ENCODE assay signal across 4 cellular contexts in the genomic region with DNA sequence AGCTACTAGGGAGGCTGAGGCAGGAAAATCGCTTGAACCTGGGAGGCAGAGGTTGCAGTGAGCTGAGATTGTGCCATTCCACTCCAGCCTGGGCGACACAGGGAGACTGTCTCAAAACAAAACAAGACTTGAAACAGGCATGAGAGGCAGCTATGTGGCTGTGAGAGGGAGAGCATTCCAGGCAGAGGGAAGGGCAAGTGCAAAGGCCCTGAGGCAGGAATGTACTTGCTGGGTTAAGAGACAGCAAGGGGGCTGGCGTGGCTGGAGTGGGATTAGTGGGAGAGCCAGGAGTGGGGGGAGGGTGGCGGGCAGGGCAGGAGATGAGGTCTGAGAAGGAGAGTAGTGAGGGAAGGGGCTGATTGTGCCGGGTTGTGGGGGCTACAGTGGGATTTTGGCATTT.
A peak's percentile ranks its signal among the peaks of the same experiment; 100 is the strongest.
TF ChIP-seq lines count a peak whose summit lies in the region.

No MANE protein-coding gene starts in this region.

TF ChIP-seq in SK-N-SH, 30 proteins besides CTCF, POLR2A, EP300 and RAD21 (continues in another document):
- TF ChIP-seq TAF1 (IDR thresholded peaks at IDR 0.05; ENCODE audit: borderline replicate concordance, low read depth, low read length) (no peak), FOXJ3 (CRISPR knock-in tag; IDR thresholded peaks at IDR 0.05) (no peak), POLR2AphosphoS5 (IDR thresholded peaks at IDR 0.05; ENCODE audit: low read depth, low read length) (no peak), NFIC (IDR thresholded peaks at IDR 0.05; ENCODE audit: borderline replicate concordance) (no peak), ELF1 (IDR thresholded peaks at IDR 0.05) (no peak), CHD2 (IDR thresholded peaks at IDR 0.05; ENCODE audit: low read length, partially characterized antibody) (no peak)
- TF ChIP-seq, protein P1, sequence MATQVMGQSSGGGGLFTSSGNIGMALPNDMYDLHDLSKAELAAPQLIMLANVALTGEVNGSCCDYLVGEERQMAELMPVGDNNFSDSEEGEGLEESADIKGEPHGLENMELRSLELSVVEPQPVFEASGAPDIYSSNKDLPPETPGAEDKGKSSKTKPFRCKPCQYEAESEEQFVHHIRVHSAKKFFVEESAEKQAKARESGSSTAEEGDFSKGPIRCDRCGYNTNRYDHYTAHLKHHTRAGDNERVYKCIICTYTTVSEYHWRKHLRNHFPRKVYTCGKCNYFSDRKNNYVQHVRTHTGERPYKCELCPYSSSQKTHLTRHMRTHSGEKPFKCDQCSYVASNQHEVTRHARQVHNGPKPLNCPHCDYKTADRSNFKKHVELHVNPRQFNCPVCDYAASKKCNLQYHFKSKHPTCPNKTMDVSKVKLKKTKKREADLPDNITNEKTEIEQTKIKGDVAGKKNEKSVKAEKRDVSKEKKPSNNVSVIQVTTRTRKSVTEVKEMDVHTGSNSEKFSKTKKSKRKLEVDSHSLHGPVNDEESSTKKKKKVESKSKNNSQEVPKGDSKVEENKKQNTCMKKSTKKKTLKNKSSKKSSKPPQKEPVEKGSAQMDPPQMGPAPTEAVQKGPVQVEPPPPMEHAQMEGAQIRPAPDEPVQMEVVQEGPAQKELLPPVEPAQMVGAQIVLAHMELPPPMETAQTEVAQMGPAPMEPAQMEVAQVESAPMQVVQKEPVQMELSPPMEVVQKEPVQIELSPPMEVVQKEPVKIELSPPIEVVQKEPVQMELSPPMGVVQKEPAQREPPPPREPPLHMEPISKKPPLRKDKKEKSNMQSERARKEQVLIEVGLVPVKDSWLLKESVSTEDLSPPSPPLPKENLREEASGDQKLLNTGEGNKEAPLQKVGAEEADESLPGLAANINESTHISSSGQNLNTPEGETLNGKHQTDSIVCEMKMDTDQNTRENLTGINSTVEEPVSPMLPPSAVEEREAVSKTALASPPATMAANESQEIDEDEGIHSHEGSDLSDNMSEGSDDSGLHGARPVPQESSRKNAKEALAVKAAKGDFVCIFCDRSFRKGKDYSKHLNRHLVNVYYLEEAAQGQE (IDR thresholded peaks at IDR 0.05; ENCODE audit: low read depth, low read length), result no peak
- TF ChIP-seq, protein P2, sequence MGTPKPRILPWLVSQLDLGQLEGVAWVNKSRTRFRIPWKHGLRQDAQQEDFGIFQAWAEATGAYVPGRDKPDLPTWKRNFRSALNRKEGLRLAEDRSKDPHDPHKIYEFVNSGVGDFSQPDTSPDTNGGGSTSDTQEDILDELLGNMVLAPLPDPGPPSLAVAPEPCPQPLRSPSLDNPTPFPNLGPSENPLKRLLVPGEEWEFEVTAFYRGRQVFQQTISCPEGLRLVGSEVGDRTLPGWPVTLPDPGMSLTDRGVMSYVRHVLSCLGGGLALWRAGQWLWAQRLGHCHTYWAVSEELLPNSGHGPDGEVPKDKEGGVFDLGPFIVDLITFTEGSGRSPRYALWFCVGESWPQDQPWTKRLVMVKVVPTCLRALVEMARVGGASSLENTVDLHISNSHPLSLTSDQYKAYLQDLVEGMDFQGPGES (IDR thresholded peaks at IDR 0.05; ENCODE audit: low read depth, low read length), result no peak

TF ChIP-seq in SK-N-SH treated with all-trans-retinoic acid at 6 μM for 48 hours, 23 proteins besides CTCF, POLR2A, EP300 and RAD21:
- TF ChIP-seq, protein P3, sequence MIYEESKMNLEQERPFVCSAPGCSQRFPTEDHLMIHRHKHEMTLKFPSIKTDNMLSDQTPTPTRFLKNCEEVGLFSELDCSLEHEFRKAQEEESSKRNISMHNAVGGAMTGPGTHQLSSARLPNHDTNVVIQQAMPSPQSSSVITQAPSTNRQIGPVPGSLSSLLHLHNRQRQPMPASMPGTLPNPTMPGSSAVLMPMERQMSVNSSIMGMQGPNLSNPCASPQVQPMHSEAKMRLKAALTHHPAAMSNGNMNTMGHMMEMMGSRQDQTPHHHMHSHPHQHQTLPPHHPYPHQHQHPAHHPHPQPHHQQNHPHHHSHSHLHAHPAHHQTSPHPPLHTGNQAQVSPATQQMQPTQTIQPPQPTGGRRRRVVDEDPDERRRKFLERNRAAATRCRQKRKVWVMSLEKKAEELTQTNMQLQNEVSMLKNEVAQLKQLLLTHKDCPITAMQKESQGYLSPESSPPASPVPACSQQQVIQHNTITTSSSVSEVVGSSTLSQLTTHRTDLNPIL (CRISPR knock-in tag; IDR thresholded peaks at IDR 0.05; ENCODE audit: low read depth), result no peak
- TF ChIP-seq BACH2 (CRISPR knock-in tag; IDR thresholded peaks at IDR 0.05; ENCODE audit: borderline replicate concordance) (no peak), GLIS3 (CRISPR knock-in tag; IDR thresholded peaks at IDR 0.05) (no peak), TCF4 (CRISPR knock-in tag; IDR thresholded peaks at IDR 0.05; ENCODE audit: borderline replicate concordance) (no peak), OSR1 (CRISPR knock-in tag; IDR thresholded peaks at IDR 0.05) (no peak), TOX (CRISPR knock-in tag; IDR thresholded peaks at IDR 0.05; ENCODE audit: borderline replicate concordance) (no peak), ZFP3 (CRISPR knock-in tag; IDR thresholded peaks at IDR 0.05) (no peak), ZNF565 (CRISPR knock-in tag; conservative IDR thresholded peaks at IDR 0.05; ENCODE audit: low read depth) (no peak), SNAI2 (CRISPR knock-in tag; IDR thresholded peaks at IDR 0.05) (no peak), RARB (CRISPR knock-in tag; IDR thresholded peaks at IDR 0.05) (no peak), ISL1 (CRISPR knock-in tag; IDR thresholded peaks at IDR 0.05) (no peak), ESRRG (CRISPR knock-in tag; IDR thresholded peaks at IDR 0.05) (no peak), CSDC2 (CRISPR knock-in tag; IDR thresholded peaks at IDR 0.05) (no peak), ZNF8 (CRISPR knock-in tag; IDR thresholded peaks at IDR 0.05) (no peak)
- TF ChIP-seq, protein P4, sequence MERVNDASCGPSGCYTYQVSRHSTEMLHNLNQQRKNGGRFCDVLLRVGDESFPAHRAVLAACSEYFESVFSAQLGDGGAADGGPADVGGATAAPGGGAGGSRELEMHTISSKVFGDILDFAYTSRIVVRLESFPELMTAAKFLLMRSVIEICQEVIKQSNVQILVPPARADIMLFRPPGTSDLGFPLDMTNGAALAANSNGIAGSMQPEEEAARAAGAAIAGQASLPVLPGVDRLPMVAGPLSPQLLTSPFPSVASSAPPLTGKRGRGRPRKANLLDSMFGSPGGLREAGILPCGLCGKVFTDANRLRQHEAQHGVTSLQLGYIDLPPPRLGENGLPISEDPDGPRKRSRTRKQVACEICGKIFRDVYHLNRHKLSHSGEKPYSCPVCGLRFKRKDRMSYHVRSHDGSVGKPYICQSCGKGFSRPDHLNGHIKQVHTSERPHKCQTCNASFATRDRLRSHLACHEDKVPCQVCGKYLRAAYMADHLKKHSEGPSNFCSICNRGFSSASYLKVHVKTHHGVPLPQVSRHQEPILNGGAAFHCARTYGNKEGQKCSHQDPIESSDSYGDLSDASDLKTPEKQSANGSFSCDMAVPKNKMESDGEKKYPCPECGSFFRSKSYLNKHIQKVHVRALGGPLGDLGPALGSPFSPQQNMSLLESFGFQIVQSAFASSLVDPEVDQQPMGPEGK (CRISPR knock-in tag; IDR thresholded peaks at IDR 0.05; ENCODE audit: borderline replicate concordance), result no peak

TF ChIP-seq in HEK293, 187 proteins besides CTCF, POLR2A, EP300 and RAD21:
- TF ChIP-seq ZNF623 (tag by site-specific recombination; IDR thresholded peaks at IDR 0.05) (peak; percentile 98), ZNF549 (tag by site-specific recombination; IDR thresholded peaks at IDR 0.05) (no peak)
- TF ChIP-seq, protein P5, sequence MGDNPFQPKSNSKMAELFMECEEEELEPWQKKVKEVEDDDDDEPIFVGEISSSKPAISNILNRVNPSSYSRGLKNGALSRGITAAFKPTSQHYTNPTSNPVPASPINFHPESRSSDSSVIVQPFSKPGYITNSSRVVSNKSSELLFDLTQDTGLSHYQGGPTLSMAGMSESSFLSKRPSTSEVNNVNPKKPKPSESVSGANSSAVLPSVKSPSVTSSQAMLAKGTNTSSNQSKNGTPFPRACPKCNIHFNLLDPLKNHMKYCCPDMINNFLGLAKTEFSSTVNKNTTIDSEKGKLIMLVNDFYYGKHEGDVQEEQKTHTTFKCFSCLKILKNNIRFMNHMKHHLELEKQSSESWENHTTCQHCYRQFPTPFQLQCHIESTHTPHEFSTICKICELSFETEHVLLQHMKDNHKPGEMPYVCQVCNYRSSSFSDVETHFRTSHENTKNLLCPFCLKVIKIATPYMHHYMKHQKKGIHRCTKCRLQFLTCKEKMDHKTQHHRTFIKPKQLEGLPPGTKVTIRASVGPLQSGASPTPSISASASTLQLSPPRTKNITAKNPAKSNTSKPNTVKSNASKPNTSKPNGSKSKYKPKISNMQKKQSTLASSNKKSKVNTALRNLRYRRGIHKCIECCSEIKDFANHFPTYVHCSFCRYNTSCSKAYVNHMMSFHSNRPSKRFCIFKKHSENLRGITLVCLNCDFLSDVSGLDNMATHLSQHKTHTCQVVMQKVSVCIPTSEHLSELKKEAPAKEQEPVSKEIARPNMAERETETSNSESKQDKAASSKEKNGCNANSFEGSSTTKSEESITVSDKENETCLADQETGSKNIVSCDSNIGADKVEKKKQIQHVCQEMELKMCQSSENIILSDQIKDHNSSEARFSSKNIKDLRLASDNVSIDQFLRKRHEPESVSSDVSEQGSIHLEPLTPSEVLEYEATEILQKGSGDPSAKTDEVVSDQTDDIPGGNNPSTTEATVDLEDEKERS (tag by site-specific recombination; IDR thresholded peaks at IDR 0.05), result 0 out of 2 replicates have a peak, but pooled peaks have one; percentile 73
TF ChIP-seq in HEK293: peak in this region for 2.

TF ChIP-seq in K562, 482 proteins besides CTCF, POLR2A, EP300 and RAD21:
- TF ChIP-seq BMI1 (IDR thresholded peaks at IDR 0.05; ENCODE audit: low read length) (no peak), SRF (CRISPR knock-in tag; IDR thresholded peaks at IDR 0.05) (no peak), NFXL1 (CRISPR knock-in tag; IDR thresholded peaks at IDR 0.05) (no peak), HLTF (IDR thresholded peaks at IDR 0.05) (no peak), ZNF79 (CRISPR knock-in tag; IDR thresholded peaks at IDR 0.05; ENCODE audit: low read depth) (no peak), NR4A1 (CRISPR knock-in tag; IDR thresholded peaks at IDR 0.05) (no peak), NR4A1 (tag; IDR thresholded peaks at IDR 0.05) (no peak), SMARCA5 (IDR thresholded peaks at IDR 0.05) (peak; percentile 88), ZBTB7A (IDR thresholded peaks at IDR 0.05; ENCODE audit: borderline replicate concordance, control insufficient read depth, low read depth, low read length) (no peak), RBM25 (IDR thresholded peaks at IDR 0.05; ENCODE audit: low read depth, low read length, severe bottlenecking) (peak; percentile 34), SRSF9 (IDR thresholded peaks at IDR 0.05; ENCODE audit: borderline replicate concordance, low read depth, low read length) (no peak), BCOR (IDR thresholded peaks at IDR 0.05) (peak; percentile 78)
